8 cellular contexts compared by ENCODE assay signal in the genomic region with DNA sequence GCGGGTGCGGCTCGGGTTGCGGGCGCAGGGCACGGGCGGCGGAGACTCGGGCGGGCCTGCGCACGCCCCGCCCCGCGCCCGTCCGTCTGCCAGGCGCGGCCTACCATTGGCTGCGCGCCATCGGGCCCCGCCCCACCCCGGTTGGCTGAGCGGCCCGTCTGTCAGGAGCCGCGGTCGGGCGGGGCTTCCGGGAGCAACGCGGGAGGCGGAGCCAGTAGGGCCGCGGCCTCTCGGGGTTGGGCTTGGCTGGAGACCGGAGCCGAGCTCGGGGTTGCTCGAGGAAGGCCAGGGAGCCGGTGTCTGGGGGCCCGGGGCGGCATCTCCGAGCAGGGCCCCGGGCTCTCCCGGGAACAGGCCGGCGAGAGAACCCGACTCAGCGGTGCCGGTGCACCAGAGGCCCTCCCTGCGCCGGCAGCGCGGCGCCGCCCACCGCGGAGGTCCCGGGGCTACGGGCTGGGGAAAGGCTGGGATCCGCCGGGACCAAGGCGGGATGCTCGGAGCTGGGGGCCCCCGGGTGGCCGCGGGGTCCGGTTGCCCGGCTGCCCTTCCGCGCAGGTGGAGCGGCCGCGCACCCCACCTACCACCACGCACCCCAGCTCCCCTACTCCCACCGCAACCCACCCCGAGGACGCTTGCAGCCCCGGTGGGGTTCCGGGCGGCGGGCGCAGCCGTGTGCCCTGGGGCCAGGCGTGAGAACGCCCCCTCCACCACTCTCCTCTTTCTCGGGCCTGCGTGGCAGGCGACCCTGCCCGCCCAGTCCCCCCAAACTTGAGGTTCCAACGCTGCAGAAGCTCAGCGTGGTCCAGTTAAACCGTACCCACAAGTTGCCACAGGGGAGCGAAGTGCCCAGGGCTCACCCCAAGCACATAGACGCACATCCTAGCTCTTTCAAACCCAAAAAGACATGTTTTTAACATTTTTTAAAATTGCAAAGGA. TPM values are rescaled to one million over a fixed set of nuclear protein-coding genes. Genes with fewer than 3 reads are reported as not detected.
DNase-seq lines count a peak whose midpoint lies in the region; TF ChIP-seq lines count a peak whose summit lies in the region.

A gene (minus strand): TSS at position 58 of the 936 bp plus-strand sequence.

- peaks cover 18% of the 10 kb centered on the region for H3K4me1 ChIP-seq in neural progenitor cell
- H3K4me1 ChIP-seq in stomach smooth muscle (ENCODE audit: control insufficient read depth, insufficient read depth, low read length), result peaks cover 30% of the 10 kb centered on the region

- H4K20me1 ChIP-seq in neural progenitor cell (ENCODE audit: low read depth), result peaks cover 23% of the 10 kb centered on the region

- H3K36me3 ChIP-seq in H7 (replicated peaks; ENCODE audit: control insufficient read depth, insufficient read depth, low read length) (peaks cover 3% of the 10 kb centered on the region), MG63 (peaks cover 34% of the 10 kb centered on the region), neural progenitor cell (no peaks in the 10 kb centered on the region), stomach smooth muscle (ENCODE audit: control insufficient read depth in 2 of 2, insufficient read depth in 2 of 2, low read length in 2 of 2) (peaks cover 0 to 12% of the 10 kb centered on the region in 2 donors)

- H3K9me3 ChIP-seq in MG63 (no peaks in the 10 kb centered on the region), neural progenitor cell (ENCODE audit: low read depth) (no peaks in the 10 kb centered on the region), stomach smooth muscle (ENCODE audit: control insufficient read depth in 2 of 2, low read length in 2 of 2) (no peaks in the 10 kb centered on the region)

- DNase-seq in EL, result peak; percentile 92
- peak; percentile 100 for DNase-seq in H7
- DNase-seq in MG63, result peak; percentile 93
- DNase-seq in SIG-M5 (lab: John Stamatoyannopoulos, UW), result peak; percentile 56
- DNase-seq in activated gamma-delta T cell (lab: John Stamatoyannopoulos, UW), result peak; percentile 95
- peak; percentile 95 for DNase-seq in fibroblast of villous mesenchyme (ENCODE audit: low read depth)
- peak; percentile 98 for DNase-seq in neural progenitor cell (ENCODE audit: low spot score)

- H3K27ac ChIP-seq in neural progenitor cell (no peak within 1 kb of the TSS), stomach smooth muscle (ENCODE audit: low read length) (peak within 1 kb of the TSS; percentile 37)

- H3K9ac ChIP-seq in neural progenitor cell (peak within 1 kb of the TSS; percentile 55), stomach smooth muscle (ENCODE audit: low read length in 2 of 2) (peak within 1 kb of the TSS; percentile 65 to 68)

- no peaks in the 10 kb centered on the region for H3K9me3 Mint-ChIP-seq in neural progenitor cell

- peak within 1 kb of the TSS; percentile 86 for H3K27ac Mint-ChIP-seq in neural progenitor cell

- H3K27me3 Mint-ChIP-seq in neural progenitor cell (ENCODE audit: insufficient read depth, low read depth), result peaks cover 2% of the 10 kb centered on the region

- H3K4me3 ChIP-seq in H7 (ENCODE audit: insufficient read depth, low read depth, low read length) (peak within 1 kb of the TSS; percentile 87), MG63 (peak within 1 kb of the TSS; percentile 84), fibroblast of villous mesenchyme (ENCODE audit: low read depth, low read length) (peak within 1 kb of the TSS; percentile 79), neural progenitor cell (peak within 1 kb of the TSS; percentile 94), stomach smooth muscle (ENCODE audit: low read length in 2 of 2) (peak within 1 kb of the TSS; percentile 64 to 83)

- no peaks in the 10 kb centered on the region for H3K36me3 Mint-ChIP-seq in neural progenitor cell

- peak within 1 kb of the TSS; percentile 97 for H3K4me2 ChIP-seq in neural progenitor cell

- H2AFZ ChIP-seq in neural progenitor cell (replicated peaks), result peak within 1 kb of the TSS; percentile 95

- H3F3A ChIP-seq in neural progenitor cell (ENCODE audit: low read depth), result peaks cover 30% of the 10 kb centered on the region

- H3K27me3 ChIP-seq in H7 (ENCODE audit: control insufficient read depth, insufficient read depth, low read length) (peaks cover 11% of the 10 kb centered on the region), MG63 (no peaks in the 10 kb centered on the region), neural progenitor cell (peaks cover 31% of the 10 kb centered on the region), stomach smooth muscle (ENCODE audit: control insufficient read depth in 1 of 2, insufficient read depth in 2 of 2, low read length in 2 of 2) (peaks cover 2 to 35% of the 10 kb centered on the region in 2 donors)

- no peak for TF ChIP-seq CTCF in fibroblast of villous mesenchyme (IDR thresholded peaks at IDR 0.05; ENCODE audit: insufficient read depth, low read depth, low read length)
- TF ChIP-seq CTCF in neural progenitor cell (IDR thresholded peaks at IDR 0.05), result no peak

- H3K79me2 ChIP-seq in neural progenitor cell (ENCODE audit: low read depth), result peaks cover 13% of the 10 kb centered on the region

- H3K4me3 Mint-ChIP-seq in neural progenitor cell, result peak within 1 kb of the TSS; percentile 95

- H3K4me1 Mint-ChIP-seq in neural progenitor cell, result peaks cover 14% of the 10 kb centered on the region

RNA-seq across cellular contexts. Expression of the gene that starts here (rescaled TPM):
- 27.1 and 57.9 TPM in 2 replicates for total RNA-seq in H7 (2014; rRNA removed; shearing (Covaris generic))
- 78.8 and 207 TPM in 2 replicates for total RNA-seq in MG63 (2014; rRNA removed; shearing (Covaris generic); ENCODE audit: low replicate concordance)
- total RNA-seq in fibroblast of villous mesenchyme, result 36.7 and 47.0 TPM in 2 replicates
- total RNA-seq in neural progenitor cell (ENCODE audit: low replicate concordance), result 21.2 and 32.3 TPM in 2 replicates
